ENCODE assay signal across 1 cellular context in the genomic region with DNA sequence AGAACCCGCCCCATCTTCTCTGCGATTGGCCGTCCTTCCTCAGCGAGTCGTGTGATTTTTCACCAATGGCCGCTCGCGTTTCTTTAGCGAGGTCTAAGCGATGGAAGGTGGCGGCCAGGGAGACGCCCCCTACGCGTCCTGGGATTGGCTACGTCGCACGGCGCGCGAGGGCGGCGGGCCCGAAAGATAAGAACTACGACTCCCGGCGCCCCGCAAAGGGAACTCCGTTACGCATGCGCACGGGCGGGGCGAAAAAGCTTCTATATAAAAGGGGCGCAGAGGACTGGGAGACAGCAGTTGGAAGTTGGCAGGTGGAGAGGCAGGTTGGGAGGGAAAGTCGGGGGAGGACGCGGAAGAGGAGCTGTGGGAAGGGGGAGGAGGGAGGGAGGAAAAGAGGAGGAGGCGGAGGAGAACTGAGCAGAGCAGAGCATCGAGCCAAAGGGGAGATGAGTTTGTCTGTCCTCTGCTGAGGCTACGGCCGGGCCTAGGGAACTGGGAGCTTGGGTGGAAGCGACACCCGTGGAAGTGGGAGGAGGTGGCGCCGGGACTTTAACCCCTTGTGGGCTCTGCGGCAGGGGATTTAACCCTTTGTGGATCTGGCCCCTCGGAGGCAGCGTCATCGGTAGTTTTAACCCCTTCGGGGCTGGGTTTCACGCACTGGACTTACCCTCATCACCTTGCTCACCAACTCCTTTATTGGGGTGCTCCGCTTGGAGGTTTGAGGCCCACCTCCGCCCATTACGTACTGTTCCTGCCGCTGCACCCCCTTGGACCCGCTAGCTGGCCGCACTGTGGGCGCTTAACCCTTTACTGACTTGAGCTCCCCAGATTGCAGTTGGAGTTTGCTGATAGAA.
A peak's percentile ranks its signal among the peaks of the same experiment; 100 is the strongest.
TF ChIP-seq lines count a peak whose summit lies in the region.

A gene with protein sequence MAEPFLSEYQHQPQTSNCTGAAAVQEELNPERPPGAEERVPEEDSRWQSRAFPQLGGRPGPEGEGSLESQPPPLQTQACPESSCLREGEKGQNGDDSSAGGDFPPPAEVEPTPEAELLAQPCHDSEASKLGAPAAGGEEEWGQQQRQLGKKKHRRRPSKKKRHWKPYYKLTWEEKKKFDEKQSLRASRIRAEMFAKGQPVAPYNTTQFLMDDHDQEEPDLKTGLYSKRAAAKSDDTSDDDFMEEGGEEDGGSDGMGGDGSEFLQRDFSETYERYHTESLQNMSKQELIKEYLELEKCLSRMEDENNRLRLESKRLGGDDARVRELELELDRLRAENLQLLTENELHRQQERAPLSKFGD (plus strand): TSS at position 293 of the 854 bp plus-strand sequence. CDS start 716 bp downstream, outside the sequence.

TF ChIP-seq in K562, 482 proteins besides CTCF, POLR2A, EP300 and RAD21 (continued from another document and continues in another):
- TF ChIP-seq, protein P1, sequence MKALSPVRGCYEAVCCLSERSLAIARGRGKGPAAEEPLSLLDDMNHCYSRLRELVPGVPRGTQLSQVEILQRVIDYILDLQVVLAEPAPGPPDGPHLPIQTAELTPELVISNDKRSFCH (CRISPR knock-in tag; IDR thresholded peaks at IDR 0.05): no peak
- TF ChIP-seq, protein P1 (tag; IDR thresholded peaks at IDR 0.05): peak; percentile 90
- TF ChIP-seq TRIM28 (IDR thresholded peaks at IDR 0.05): no peak; the same call in 1 of the 2 replicates
- TF ChIP-seq, protein P2, sequence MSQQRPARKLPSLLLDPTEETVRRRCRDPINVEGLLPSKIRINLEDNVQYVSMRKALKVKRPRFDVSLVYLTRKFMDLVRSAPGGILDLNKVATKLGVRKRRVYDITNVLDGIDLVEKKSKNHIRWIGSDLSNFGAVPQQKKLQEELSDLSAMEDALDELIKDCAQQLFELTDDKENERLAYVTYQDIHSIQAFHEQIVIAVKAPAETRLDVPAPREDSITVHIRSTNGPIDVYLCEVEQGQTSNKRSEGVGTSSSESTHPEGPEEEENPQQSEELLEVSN (IDR thresholded peaks at IDR 0.05; ENCODE audit: borderline replicate concordance in 1 of 2, extremely low read depth in 1 of 2, insufficient read depth in 1 of 2, insufficient read length in 1 of 2, low read depth in 1 of 2, low read length in 1 of 2, poor library complexity in 1 of 2, severe bottlenecking in 1 of 2): peak in 1 of 2 experiments; percentile 59
- TF ChIP-seq, protein P3, sequence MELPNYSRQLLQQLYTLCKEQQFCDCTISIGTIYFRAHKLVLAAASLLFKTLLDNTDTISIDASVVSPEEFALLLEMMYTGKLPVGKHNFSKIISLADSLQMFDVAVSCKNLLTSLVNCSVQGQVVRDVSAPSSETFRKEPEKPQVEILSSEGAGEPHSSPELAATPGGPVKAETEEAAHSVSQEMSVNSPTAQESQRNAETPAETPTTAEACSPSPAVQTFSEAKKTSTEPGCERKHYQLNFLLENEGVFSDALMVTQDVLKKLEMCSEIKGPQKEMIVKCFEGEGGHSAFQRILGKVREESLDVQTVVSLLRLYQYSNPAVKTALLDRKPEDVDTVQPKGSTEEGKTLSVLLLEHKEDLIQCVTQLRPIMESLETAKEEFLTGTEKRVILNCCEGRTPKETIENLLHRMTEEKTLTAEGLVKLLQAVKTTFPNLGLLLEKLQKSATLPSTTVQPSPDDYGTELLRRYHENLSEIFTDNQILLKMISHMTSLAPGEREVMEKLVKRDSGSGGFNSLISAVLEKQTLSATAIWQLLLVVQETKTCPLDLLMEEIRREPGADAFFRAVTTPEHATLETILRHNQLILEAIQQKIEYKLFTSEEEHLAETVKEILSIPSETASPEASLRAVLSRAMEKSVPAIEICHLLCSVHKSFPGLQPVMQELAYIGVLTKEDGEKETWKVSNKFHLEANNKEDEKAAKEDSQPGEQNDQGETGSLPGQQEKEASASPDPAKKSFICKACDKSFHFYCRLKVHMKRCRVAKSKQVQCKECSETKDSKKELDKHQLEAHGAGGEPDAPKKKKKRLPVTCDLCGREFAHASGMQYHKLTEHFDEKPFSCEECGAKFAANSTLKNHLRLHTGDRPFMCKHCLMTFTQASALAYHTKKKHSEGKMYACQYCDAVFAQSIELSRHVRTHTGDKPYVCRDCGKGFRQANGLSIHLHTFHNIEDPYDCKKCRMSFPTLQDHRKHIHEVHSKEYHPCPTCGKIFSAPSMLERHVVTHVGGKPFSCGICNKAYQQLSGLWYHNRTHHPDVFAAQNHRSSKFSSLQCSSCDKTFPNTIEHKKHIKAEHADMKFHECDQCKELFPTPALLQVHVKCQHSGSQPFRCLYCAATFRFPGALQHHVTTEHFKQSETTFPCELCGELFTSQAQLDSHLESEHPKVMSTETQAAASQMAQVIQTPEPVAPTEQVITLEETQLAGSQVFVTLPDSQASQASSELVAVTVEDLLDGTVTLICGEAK (IDR thresholded peaks at IDR 0.05): peak; percentile 47
- TF ChIP-seq, protein P3 (CRISPR knock-in tag; IDR thresholded peaks at IDR 0.05): no peak
- peak; percentile 93 for TF ChIP-seq CHCHD3 (CRISPR knock-in tag; IDR thresholded peaks at IDR 0.05)
- peak; percentile 60; the same call in 1 of the 2 replicates for TF ChIP-seq TCF7 (IDR thresholded peaks at IDR 0.05; ENCODE audit: borderline replicate concordance)
- no peak for TF ChIP-seq CEBPG (CRISPR knock-in tag; IDR thresholded peaks at IDR 0.05)
- TF ChIP-seq CEBPG (tag; conservative IDR thresholded peaks at IDR 0.05 in 1 of 2, IDR thresholded peaks at IDR 0.05 in 1 of 2): no peak
- TF ChIP-seq ZFX (CRISPR knock-in tag; IDR thresholded peaks at IDR 0.05): peak; percentile 37; the same call in 1 of the 2 replicates
- TF ChIP-seq, protein P4, sequence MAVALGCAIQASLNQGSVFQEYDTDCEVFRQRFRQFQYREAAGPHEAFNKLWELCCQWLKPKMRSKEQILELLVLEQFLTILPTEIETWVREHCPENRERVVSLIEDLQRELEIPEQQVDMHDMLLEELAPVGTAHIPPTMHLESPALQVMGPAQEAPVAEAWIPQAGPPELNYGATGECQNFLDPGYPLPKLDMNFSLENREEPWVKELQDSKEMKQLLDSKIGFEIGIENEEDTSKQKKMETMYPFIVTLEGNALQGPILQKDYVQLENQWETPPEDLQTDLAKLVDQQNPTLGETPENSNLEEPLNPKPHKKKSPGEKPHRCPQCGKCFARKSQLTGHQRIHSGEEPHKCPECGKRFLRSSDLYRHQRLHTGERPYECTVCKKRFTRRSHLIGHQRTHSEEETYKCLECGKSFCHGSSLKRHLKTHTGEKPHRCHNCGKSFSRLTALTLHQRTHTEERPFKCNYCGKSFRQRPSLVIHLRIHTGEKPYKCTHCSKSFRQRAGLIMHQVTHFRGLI (CRISPR knock-in tag; IDR thresholded peaks at IDR 0.05): no peak
- TF ChIP-seq ZNF174 (CRISPR knock-in tag; IDR thresholded peaks at IDR 0.05): no peak
- TF ChIP-seq, protein P5, sequence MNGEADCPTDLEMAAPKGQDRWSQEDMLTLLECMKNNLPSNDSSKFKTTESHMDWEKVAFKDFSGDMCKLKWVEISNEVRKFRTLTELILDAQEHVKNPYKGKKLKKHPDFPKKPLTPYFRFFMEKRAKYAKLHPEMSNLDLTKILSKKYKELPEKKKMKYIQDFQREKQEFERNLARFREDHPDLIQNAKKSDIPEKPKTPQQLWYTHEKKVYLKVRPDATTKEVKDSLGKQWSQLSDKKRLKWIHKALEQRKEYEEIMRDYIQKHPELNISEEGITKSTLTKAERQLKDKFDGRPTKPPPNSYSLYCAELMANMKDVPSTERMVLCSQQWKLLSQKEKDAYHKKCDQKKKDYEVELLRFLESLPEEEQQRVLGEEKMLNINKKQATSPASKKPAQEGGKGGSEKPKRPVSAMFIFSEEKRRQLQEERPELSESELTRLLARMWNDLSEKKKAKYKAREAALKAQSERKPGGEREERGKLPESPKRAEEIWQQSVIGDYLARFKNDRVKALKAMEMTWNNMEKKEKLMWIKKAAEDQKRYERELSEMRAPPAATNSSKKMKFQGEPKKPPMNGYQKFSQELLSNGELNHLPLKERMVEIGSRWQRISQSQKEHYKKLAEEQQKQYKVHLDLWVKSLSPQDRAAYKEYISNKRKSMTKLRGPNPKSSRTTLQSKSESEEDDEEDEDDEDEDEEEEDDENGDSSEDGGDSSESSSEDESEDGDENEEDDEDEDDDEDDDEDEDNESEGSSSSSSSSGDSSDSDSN (IDR thresholded peaks at IDR 0.05; ENCODE audit: borderline replicate concordance in 1 of 2, low read depth in 2 of 2, low read length in 2 of 2): no peak
- TF ChIP-seq MCM5 (IDR thresholded peaks at IDR 0.05; ENCODE audit: low read depth): no peak
- TF ChIP-seq, protein P6, sequence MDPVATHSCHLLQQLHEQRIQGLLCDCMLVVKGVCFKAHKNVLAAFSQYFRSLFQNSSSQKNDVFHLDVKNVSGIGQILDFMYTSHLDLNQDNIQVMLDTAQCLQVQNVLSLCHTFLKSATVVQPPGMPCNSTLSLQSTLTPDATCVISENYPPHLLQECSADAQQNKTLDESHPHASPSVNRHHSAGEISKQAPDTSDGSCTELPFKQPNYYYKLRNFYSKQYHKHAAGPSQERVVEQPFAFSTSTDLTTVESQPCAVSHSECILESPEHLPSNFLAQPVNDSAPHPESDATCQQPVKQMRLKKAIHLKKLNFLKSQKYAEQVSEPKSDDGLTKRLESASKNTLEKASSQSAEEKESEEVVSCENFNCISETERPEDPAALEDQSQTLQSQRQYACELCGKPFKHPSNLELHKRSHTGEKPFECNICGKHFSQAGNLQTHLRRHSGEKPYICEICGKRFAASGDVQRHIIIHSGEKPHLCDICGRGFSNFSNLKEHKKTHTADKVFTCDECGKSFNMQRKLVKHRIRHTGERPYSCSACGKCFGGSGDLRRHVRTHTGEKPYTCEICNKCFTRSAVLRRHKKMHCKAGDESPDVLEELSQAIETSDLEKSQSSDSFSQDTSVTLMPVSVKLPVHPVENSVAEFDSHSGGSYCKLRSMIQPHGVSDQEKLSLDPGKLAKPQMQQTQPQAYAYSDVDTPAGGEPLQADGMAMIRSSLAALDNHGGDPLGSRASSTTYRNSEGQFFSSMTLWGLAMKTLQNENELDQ (CRISPR knock-in tag; IDR thresholded peaks at IDR 0.05; ENCODE audit: borderline replicate concordance): no peak
- no peak for TF ChIP-seq ZNF79 (CRISPR knock-in tag; IDR thresholded peaks at IDR 0.05; ENCODE audit: low read depth)
- peak; percentile 90 for TF ChIP-seq PRPF4 (IDR thresholded peaks at IDR 0.05; ENCODE audit: insufficient read depth, low read depth, low read length, poor library complexity, severe bottlenecking)
- no peak for TF ChIP-seq TSC22D4 (tag; IDR thresholded peaks at IDR 0.05)
- TF ChIP-seq POLR2B (IDR thresholded peaks at IDR 0.05; ENCODE audit: low read depth, partially characterized antibody): peak; percentile 100
- peak in 1 of 2 experiments; percentile 78; a peak in 3 of 4 replicates for TF ChIP-seq SIN3A (IDR thresholded peaks at IDR 0.05; ENCODE audit: borderline replicate concordance in 2 of 2, control insufficient read depth in 1 of 2, low read depth in 2 of 2, low read length in 2 of 2)
- TF ChIP-seq, protein P7, sequence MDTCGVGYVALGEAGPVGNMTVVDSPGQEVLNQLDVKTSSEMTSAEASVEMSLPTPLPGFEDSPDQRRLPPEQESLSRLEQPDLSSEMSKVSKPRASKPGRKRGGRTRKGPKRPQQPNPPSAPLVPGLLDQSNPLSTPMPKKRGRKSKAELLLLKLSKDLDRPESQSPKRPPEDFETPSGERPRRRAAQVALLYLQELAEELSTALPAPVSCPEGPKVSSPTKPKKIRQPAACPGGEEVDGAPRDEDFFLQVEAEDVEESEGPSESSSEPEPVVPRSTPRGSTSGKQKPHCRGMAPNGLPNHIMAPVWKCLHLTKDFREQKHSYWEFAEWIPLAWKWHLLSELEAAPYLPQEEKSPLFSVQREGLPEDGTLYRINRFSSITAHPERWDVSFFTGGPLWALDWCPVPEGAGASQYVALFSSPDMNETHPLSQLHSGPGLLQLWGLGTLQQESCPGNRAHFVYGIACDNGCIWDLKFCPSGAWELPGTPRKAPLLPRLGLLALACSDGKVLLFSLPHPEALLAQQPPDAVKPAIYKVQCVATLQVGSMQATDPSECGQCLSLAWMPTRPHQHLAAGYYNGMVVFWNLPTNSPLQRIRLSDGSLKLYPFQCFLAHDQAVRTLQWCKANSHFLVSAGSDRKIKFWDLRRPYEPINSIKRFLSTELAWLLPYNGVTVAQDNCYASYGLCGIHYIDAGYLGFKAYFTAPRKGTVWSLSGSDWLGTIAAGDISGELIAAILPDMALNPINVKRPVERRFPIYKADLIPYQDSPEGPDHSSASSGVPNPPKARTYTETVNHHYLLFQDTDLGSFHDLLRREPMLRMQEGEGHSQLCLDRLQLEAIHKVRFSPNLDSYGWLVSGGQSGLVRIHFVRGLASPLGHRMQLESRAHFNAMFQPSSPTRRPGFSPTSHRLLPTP (IDR thresholded peaks at IDR 0.05; ENCODE audit: borderline replicate concordance, extremely low read depth, insufficient read length): no peak
- peak; percentile 80; the same call in 1 of the 2 replicates for TF ChIP-seq NFATC3 (IDR thresholded peaks at IDR 0.05)
- TF ChIP-seq CBFB (CRISPR knock-in tag; IDR thresholded peaks at IDR 0.05): 0 out of 2 replicates have a peak, but pooled peaks have one; percentile 51
- TF ChIP-seq, protein P8, sequence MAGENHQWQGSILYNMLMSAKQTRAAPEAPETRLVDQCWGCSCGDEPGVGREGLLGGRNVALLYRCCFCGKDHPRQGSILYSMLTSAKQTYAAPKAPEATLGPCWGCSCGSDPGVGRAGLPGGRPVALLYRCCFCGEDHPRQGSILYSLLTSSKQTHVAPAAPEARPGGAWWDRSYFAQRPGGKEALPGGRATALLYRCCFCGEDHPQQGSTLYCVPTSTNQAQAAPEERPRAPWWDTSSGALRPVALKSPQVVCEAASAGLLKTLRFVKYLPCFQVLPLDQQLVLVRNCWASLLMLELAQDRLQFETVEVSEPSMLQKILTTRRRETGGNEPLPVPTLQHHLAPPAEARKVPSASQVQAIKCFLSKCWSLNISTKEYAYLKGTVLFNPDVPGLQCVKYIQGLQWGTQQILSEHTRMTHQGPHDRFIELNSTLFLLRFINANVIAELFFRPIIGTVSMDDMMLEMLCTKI (IDR thresholded peaks at IDR 0.05; ENCODE audit: partially characterized antibody): no peak
- peak; percentile 87 for TF ChIP-seq NCOA1 (IDR thresholded peaks at IDR 0.05; ENCODE audit: low read depth)
